In the genomic region with DNA sequence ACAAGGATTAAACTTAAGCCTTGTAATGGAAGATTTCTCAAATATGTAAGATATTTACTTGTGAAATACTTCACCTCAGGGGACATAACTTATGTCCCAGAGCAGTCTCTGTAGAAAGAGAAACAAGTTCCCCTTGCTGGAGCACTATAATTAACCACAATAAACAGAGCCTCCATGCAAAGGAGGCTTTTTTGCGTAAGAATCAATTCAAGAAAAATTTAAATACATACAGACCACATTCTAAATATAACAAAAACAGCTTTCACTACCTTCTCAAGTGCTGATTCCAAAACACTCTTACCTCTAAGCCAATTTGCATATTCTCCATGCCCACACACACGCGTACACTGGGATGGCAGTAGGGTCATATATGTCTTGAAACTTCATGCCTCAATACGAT, we compare ENCODE assay signal across 12 cellular contexts. TPM values are rescaled to one million over a fixed set of nuclear protein-coding genes. Genes with fewer than 3 reads are reported as not detected.
DNase-seq lines count a peak whose midpoint lies in the region; ATAC-seq, FAIRE-seq and TF ChIP-seq lines count a peak whose summit lies in the region.
"Had no signal": no experiment of that assay in that cellular context is flagged by ENCODE, and none has a peak within 500 bp of the region (broad histone marks: within the 10 kb centered on the region; RNA-seq: fewer than 3 reads in every experiment).

No MANE protein-coding gene starts in this region.

- H3K27me3 ChIP-seq in HAP-1 (ENCODE audit: low read depth) (no peaks in the 10 kb centered on the region), right cardiac atrium (ENCODE audit: control insufficient read depth, insufficient read depth) (no peaks in the 10 kb centered on the region), brain microvascular endothelial cell (replicated peaks) (no peaks in the 10 kb centered on the region)
- H3K27me3 ChIP-seq: gastroesophageal sphincter had no signal

- WGBS in right cardiac atrium, result 94% methylated on average over 4 of the region's 4 CpGs

- H3K4me1 ChIP-seq in HAP-1 (peaks cover 12% of the 10 kb centered on the region), right cardiac atrium (ENCODE audit: control insufficient read depth, insufficient read depth, low read length) (no peaks in the 10 kb centered on the region)
- H3K4me1 ChIP-seq: gastroesophageal sphincter had no signal

- intact Hi-C loops in right cardiac atrium (cut with DNase I), result no loop called here

- no peak for FAIRE-seq in frontal cortex (lab: Jason Lieb, UNC)

- H3K4me3 ChIP-seq in HAP-1, result no peak overlapping the region
- H3K4me3 ChIP-seq in right cardiac atrium (ENCODE audit: low read length), result no peak overlapping the region
- H3K4me3 ChIP-seq in brain microvascular endothelial cell (ENCODE audit: low read depth, low read length), result no peak overlapping the region
- H3K4me3 ChIP-seq: gastroesophageal sphincter had no signal

- DNase-seq in HAP-1 (ENCODE audit: low spot score in 2 of 2), result peak; percentile 40 to 62
- peak; percentile 56 for DNase-seq in iris pigment epithelial cell (ENCODE audit: low read depth)
- DNase-seq in right cardiac atrium, result no peak
- no peak for DNase-seq in NCI-H774 (lab: John Stamatoyannopoulos, UW)
- DNase-seq in frontal cortex (ENCODE audit: low spot score in 2 of 2), result no peak
- DNase-seq in brain microvascular endothelial cell, result no peak
- DNase-seq: activated naive CD8-positive, alpha-beta T cell treated with anti-CD3 and anti-CD28 coated beads for 36 hours; GF-D8; NCI-H1092 treated with DMSO at 0.1 percent for 48 hours had no signal

- in situ Hi-C loops in HAP-1 (cut with MboI; ENCODE audit: low sequenced_read_pairs) (no loop called here), brain microvascular endothelial cell (cut with HindIII; ENCODE audit: low pct_ligation_motif_present, low sequenced_read_pairs) (no loop called here)

- no peaks in the 10 kb centered on the region for H3K36me3 ChIP-seq in HAP-1 (replicated peaks)
- H3K36me3 ChIP-seq in brain microvascular endothelial cell (replicated peaks), result peaks cover 2% of the 10 kb centered on the region

- H3K9me3 ChIP-seq in HAP-1 (no peaks in the 10 kb centered on the region), right cardiac atrium (ENCODE audit: control insufficient read depth, low read length) (no peaks in the 10 kb centered on the region)

- ATAC-seq in GM18867 (IDR thresholded peaks at IDR 0.05; ENCODE audit: unreplicated experiment), result peak; percentile 96
- peak; percentile 88 for ATAC-seq in HG03571 (IDR thresholded peaks at IDR 0.05; ENCODE audit: unreplicated experiment)
- ATAC-seq in right cardiac atrium, result no peak
- ATAC-seq: gastroesophageal sphincter had no signal

- no peak for TF ChIP-seq CTCF in brain microvascular endothelial cell (IDR thresholded peaks at IDR 0.05; ENCODE audit: low read depth, low read length, missing control alignments)

- H3K27ac ChIP-seq in right cardiac atrium (ENCODE audit: low read length), result no peak overlapping the region
- H3K27ac ChIP-seq in brain microvascular endothelial cell, result no peak overlapping the region
- H3K27ac ChIP-seq: gastroesophageal sphincter had no signal

RNA-seq across cellular contexts. Expression of gene CCNB1, which starts 30.7 kb away (rescaled TPM):
- total RNA-seq in right cardiac atrium (1 to 10 TPM; 1.4 to 6.4 (median 3.8) TPM), frontal cortex (26.5 TPM)
- polyA plus RNA-seq in right cardiac atrium, result 2.8 TPM

RNA-seq across cellular contexts. Expression of gene SLC30A5, which starts 42.5 kb away (rescaled TPM):
- total RNA-seq in right cardiac atrium (10 to 100 TPM; 40.6 to 59.1 (median 55.5) TPM), frontal cortex (66.0 TPM)
- polyA plus RNA-seq in right cardiac atrium, result 32.5 TPM

RNA-seq across cellular contexts. Expression of gene CENPH, which starts 53.1 kb away (rescaled TPM):
- total RNA-seq in right cardiac atrium (1 to 10 TPM; 2.7 to 4.3 (median 3.8) TPM), frontal cortex (17.1 TPM)
- 3.1 TPM for polyA plus RNA-seq in right cardiac atrium

Comparison
In these comparisons a context has a peak if more than half of its experiments do, and no peak if none do; other contexts are left out.
1. ATAC-seq: peak in GM18867 (single experiment) and HG03571 (single experiment); none in right cardiac atrium (0 of 2).
2. DNase-seq: peak in HAP-1 (2 of 2) and iris pigment epithelial cell (single experiment); none in right cardiac atrium (0 of 3), NCI-H774 (single experiment), frontal cortex (0 of 2) and brain microvascular endothelial cell (single experiment).